In genomic region chr14:68140801-68141200, GRCh38 we compare ENCODE assay signal across 12 cellular contexts.
A peak's percentile ranks its signal among the peaks of the same experiment; 100 is the strongest.
DNase-seq lines count a peak whose midpoint lies in the region; ATAC-seq and TF ChIP-seq lines count a peak whose summit lies in the region.
"Had no signal": no experiment of that assay in that cellular context is flagged by ENCODE, and none has a peak within 500 bp of the region (broad histone marks: within the 10 kb centered on the region; RNA-seq: fewer than 3 reads in every experiment).

No MANE protein-coding gene starts in this region.

- WGBS in transverse colon (ENCODE audit: low coverage in 1 of 2), 2 donors, result 71 to 77% methylated on average over 3 of the region's 3 CpGs

- peak; percentile 80 for DNase-seq in DMS79 treated with DMSO at 0.1 percent for 48 hours (lab: John Stamatoyannopoulos, UW)
- DNase-seq in DMS79 (lab: John Stamatoyannopoulos, UW), result no peak
- DNase-seq in transverse colon, result no peak
- no peak for DNase-seq in NCI-H1930 (lab: John Stamatoyannopoulos, UW)
- DNase-seq in effector CD4-positive, alpha-beta T cell, result no peak
- DNase-seq: 8988T; activated T-cell treated with anti-CD3 and anti-CD28 coated beads, Interleukin-2, amount 50 U/mL, for 4 hours; head of caudate nucleus had no signal

- H3K27me3 ChIP-seq in duodenal mucosa (ENCODE audit: control insufficient read depth in 1 of 2, insufficient read depth in 2 of 2, low read length in 2 of 2), result no peaks in the 10 kb centered on the region
- H3K27me3 ChIP-seq in muscle layer of duodenum (ENCODE audit: low read depth, low read length), result no peaks in the 10 kb centered on the region
- H3K27me3 ChIP-seq in transverse colon, result no peaks in the 10 kb centered on the region
- H3K27me3 ChIP-seq: tibial nerve had no signal

- in situ Hi-C loops in transverse colon (cut with MboI; ENCODE audit: low pct_ligation_motif_present in 1 of 4, low pct_unique_long_range_greater_than_20kb in 1 of 4, low sequenced_read_pairs in 3 of 4), result loop anchor here in 1 of 4 donors (10.0 to 25.0 kb wide), 2 partner anchors 104 to 178 kb away; no protein-coding TSS in a partner anchor

- H3K36me3 ChIP-seq in duodenal mucosa (ENCODE audit: control insufficient read depth in 1 of 2, insufficient read depth in 2 of 2, low read length in 2 of 2) (no peaks in the 10 kb centered on the region), muscle layer of duodenum (ENCODE audit: control insufficient read depth in 1 of 2, insufficient read depth in 2 of 2, low read length in 2 of 2) (no peaks in the 10 kb centered on the region), transverse colon (no peaks in the 10 kb centered on the region)
- H3K36me3 ChIP-seq: tibial nerve had no signal

- intact Hi-C loops in transverse colon (cut with DNase I; ENCODE audit: low total_unique reads), result loop anchor here (10.0 kb wide), 3 partner anchors 104 to 384 kb away; no protein-coding TSS in a partner anchor

- H3K4me3 ChIP-seq in duodenal mucosa (ENCODE audit: low read depth in 1 of 2, low read length in 2 of 2), result peak overlapping the region in 1 of 2 donors; percentile 5
- no peak overlapping the region for H3K4me3 ChIP-seq in muscle layer of duodenum (ENCODE audit: low read depth in 1 of 2, low read length in 2 of 2)
- H3K4me3 ChIP-seq in transverse colon, result no peak overlapping the region
- H3K4me3 ChIP-seq: tibial nerve had no signal

- TF ChIP-seq EP300 in transverse colon (IDR thresholded peaks at IDR 0.05; ENCODE audit: low read depth), result no peak

- H3K9me3 ChIP-seq in duodenal mucosa (ENCODE audit: control insufficient read depth in 1 of 2, low read length in 2 of 2) (no peaks in the 10 kb centered on the region), muscle layer of duodenum (ENCODE audit: control insufficient read depth in 1 of 2, low read length in 2 of 2) (no peaks in the 10 kb centered on the region), transverse colon (no peaks in the 10 kb centered on the region)
- H3K9me3 ChIP-seq: tibial nerve had no signal

- no peak for TF ChIP-seq POLR2A in transverse colon (IDR thresholded peaks at IDR 0.05)

- peaks cover 43 to 61% of the 10 kb centered on the region in 2 donors for H3K4me1 ChIP-seq in duodenal mucosa (ENCODE audit: control insufficient read depth in 1 of 2, insufficient read depth in 2 of 2, low read length in 2 of 2)
- peaks cover 9 to 45% of the 10 kb centered on the region in 2 donors for H3K4me1 ChIP-seq in muscle layer of duodenum (ENCODE audit: control insufficient read depth in 1 of 2, insufficient read depth in 2 of 2, low read length in 2 of 2)
- peaks cover 49 to 80% (median 65%) of the 10 kb centered on the region in 4 donors for H3K4me1 ChIP-seq in transverse colon

- no peak for ATAC-seq in GM21576 (IDR thresholded peaks at IDR 0.05; ENCODE audit: unreplicated experiment)
- ATAC-seq: activated T-cell treated with anti-CD3 and anti-CD28 coated beads, Interleukin-2, amount 50 U/mL, for 4 hours had no signal

- no peak overlapping the region for H3K9ac ChIP-seq in duodenal mucosa (ENCODE audit: low read depth in 1 of 2, low read length in 2 of 2)

- no peak for TF ChIP-seq CTCF in transverse colon (IDR thresholded peaks at IDR 0.05)

- H3K27ac ChIP-seq in duodenal mucosa (ENCODE audit: low read depth, low read length) (peak overlapping the region; percentile 64), muscle layer of duodenum (ENCODE audit: low read length) (peak overlapping the region; percentile 96), transverse colon (peak overlapping the region; percentile 83 to 89 (median 88))
